ENCODE assay signal across 8 cellular contexts in genomic region chr12:132955933-132956725, GRCh38. TPM values are rescaled to one million over a fixed set of nuclear protein-coding genes. Genes with fewer than 3 reads are reported as not detected.
DNase-seq lines count a peak whose midpoint lies in the region; ATAC-seq lines count a peak whose summit lies in the region.

TSS of gene ZNF605 (minus strand) at chr12:132956306. CDS start at chr12:132945635, 10,671 bp downstream.

- peak within 1 kb of the TSS; percentile 85 for H3K27ac ChIP-seq in KOPT-K1 (ENCODE audit: low read depth, low read length, poor library complexity, severe bottlenecking)
- H3K27ac ChIP-seq in SJCRH30, result peak within 1 kb of the TSS; percentile 87

- no peaks in the 10 kb centered on the region for H3K4me1 ChIP-seq in SJCRH30

- peak; percentile 89 for DNase-seq in EH (ENCODE audit: low read depth)
- peak; percentile 90 for DNase-seq in SJCRH30
- DNase-seq in activated naive CD4-positive, alpha-beta T cell treated with anti-CD3 and anti-CD28 coated beads, Interleukin-2, amount 50 U/mL, for 16 hours, result peak; percentile 85
- DNase-seq in globus pallidus (ENCODE audit: low spot score), result peak; percentile 86
- peak; percentile 39 to 95 (median 84) for DNase-seq in nucleus accumbens (lab: John Stamatoyannopoulos, UW)
- peak; percentile 92 for DNase-seq in superior temporal gyrus (ENCODE audit: extremely low spot score)

- ATAC-seq in GM21786 (IDR thresholded peaks at IDR 0.05; ENCODE audit: unreplicated experiment), result peak; percentile 97

- H3K9me3 ChIP-seq in KOPT-K1 (ENCODE audit: insufficient read depth, low read length, poor library complexity, severe bottlenecking) (peaks cover 56% of the 10 kb centered on the region), SJCRH30 (replicated peaks) (peaks cover 12% of the 10 kb centered on the region)

- H3K36me3 ChIP-seq in KOPT-K1 (ENCODE audit: insufficient read depth, low read length) (peaks cover 14% of the 10 kb centered on the region; the same call in 1 of the 2 replicates), SJCRH30 (no peaks in the 10 kb centered on the region)

- H3K27me3 ChIP-seq in SJCRH30, result no peaks in the 10 kb centered on the region

- peak within 1 kb of the TSS; percentile 94 for H3K4me3 ChIP-seq in SJCRH30

RNA-seq across cellular contexts. Expression of gene ZNF605, which starts in this region (rescaled TPM):
- total RNA-seq in SJCRH30 (2014; rRNA removed; shearing (Covaris generic)), result 5.7 and 7.6 TPM in 2 replicates

Comparison
In these comparisons a context has a peak if more than half of its experiments do, and no peak if none do; other contexts are left out.
1. Peak in every context shown above with its lines: DNase-seq, ATAC-seq, H3K4me3 ChIP-seq and H3K27ac ChIP-seq.